1 cellular context compared by ENCODE assay signal in the genomic region with DNA sequence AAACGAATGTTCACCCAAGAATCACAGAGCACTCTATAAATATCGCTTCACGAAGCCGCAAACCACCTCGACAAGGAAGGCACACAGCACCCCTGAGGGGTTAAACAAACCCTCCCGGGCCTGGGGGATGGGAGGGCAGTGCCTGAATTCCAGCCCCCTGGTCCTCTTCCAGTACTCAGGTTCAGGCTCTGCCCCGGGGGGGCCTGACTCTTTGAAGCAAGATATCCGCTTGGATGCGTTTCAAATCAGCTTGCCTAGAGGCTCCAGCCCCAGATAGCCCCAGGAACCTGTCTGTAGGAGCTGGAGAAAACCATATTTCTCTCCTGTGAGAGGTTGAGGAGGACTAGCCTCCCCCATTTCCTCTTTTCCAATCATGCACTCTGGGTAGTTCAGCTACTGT.
TF ChIP-seq lines count a peak whose summit lies in the region.

No MANE protein-coding gene starts in this region.

TF ChIP-seq in WTC11, 78 proteins besides CTCF, POLR2A, EP300 and RAD21 (continued from another document):
- TF ChIP-seq, protein P1, sequence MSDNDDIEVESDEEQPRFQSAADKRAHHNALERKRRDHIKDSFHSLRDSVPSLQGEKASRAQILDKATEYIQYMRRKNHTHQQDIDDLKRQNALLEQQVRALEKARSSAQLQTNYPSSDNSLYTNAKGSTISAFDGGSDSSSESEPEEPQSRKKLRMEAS (CRISPR knock-in tag; IDR thresholded peaks at IDR 0.05): no peak
- TF ChIP-seq NR2C2 (CRISPR knock-in tag; IDR thresholded peaks at IDR 0.05): no peak
